In the genomic region with DNA sequence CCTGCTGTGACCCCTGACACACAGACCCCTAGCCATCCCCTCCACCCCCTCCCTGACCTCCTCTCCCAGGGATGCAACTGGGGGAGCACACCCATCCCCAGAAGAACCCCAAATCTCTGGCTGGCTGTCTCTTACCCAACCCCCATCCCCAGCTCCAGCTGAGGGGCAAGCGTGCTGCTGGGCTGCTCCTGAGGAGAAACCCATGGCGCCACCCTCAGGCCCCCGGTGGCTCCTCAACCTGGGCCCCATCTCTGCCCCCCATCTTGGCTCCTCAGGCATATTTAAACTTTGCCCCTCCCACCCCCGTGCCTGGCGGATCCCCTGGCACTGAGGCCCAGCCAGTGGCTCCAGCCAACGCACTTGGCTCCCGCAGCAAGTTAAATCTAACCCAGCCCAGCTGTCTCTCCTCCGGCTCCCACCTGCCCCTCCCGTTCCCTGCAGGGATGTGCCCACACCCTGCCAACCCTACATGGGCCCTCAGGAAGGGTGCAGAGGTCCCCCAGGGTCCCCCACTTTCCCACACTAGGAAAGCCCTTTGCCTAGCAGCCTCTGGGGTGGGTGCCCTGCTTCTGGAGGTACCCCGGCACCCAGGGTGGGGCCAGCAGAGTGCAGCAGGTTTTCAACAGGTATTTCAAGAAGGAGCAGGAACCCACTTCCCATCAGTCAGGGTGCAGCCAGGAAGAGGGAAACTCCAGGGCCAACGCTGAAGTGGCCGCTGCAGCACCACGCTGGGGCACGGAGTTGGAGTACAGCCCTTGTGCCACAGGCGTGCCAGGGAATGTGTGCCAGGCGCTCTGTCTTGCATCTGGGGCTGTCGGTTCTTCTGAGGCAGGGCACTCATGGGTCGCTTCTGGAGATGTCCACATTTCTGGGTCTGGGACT, we compare ENCODE assay signal across 16 cellular contexts. TPM values are rescaled to one million over a fixed set of nuclear protein-coding genes. Genes with fewer than 3 reads are reported as not detected.
"Had no signal": no experiment of that assay in that cellular context is flagged by ENCODE, and none has a peak within 500 bp of the region (broad histone marks: within the 10 kb centered on the region; RNA-seq: fewer than 3 reads in every experiment).

No MANE protein-coding gene starts in this region.

- DNase-seq: activated CD4-positive, alpha-beta T cell treated with anti-CD3 and anti-CD28 coated beads, Interleukin-2, amount 50 U/mL, for 48 hours; activated CD4-positive, CD25-positive, alpha-beta regulatory T cell treated with anti-CD3 and anti-CD28 coated beads, Interleukin-2, amount 50 U/mL, for 72 hours; activated gamma-delta T cell; activated naive CD8-positive, alpha-beta T cell treated with anti-CD3 and anti-CD28 coated beads, Interleukin-2, amount 10 ng/mL, durations not matched to agents 7 days and 5 days; activated T-cell treated with anti-CD3 and anti-CD28 coated beads, Interleukin-2, amount 50 U/mL, for 4 hours; retina; stimulated activated CD4-positive, alpha-beta T cell treated with anti-CD3 and anti-CD28 coated beads, Interleukin-1b, Interleukin-23, amount 100 ng/mL, for 48 hours; stimulated activated naive CD4-positive, alpha-beta T cell had no signal

- H3K27ac ChIP-seq: pancreas had no signal

- H3K9me3 ChIP-seq: pancreas had no signal

- H3K27me3 Mint-ChIP-seq: activated naive CD8-positive, alpha-beta T cell treated with anti-CD3 and anti-CD28 coated beads, Interleukin-2, amount 10 ng/mL, durations not matched to agents 7 days and 5 days; type B pancreatic cell had no signal

- ATAC-seq: activated T-cell treated with anti-CD3 and anti-CD28 coated beads, Interleukin-2, amount 50 U/mL, for 4 hours; pancreas had no signal

- H3K36me3 Mint-ChIP-seq: activated naive CD8-positive, alpha-beta T cell treated with anti-CD3 and anti-CD28 coated beads, Interleukin-2, amount 10 ng/mL, durations not matched to agents 7 days and 5 days; type B pancreatic cell had no signal

- H3K4me3 Mint-ChIP-seq: activated naive CD8-positive, alpha-beta T cell treated with anti-CD3 and anti-CD28 coated beads, Interleukin-2, amount 10 ng/mL, durations not matched to agents 7 days and 5 days; activated T-cell treated with anti-CD3 and anti-CD28 coated beads, Interleukin-2, amount 50 U/mL, for 4 hours; type B pancreatic cell had no signal

- H3K4me3 ChIP-seq: pancreas had no signal

- H3K27me3 ChIP-seq: pancreas had no signal

- H3K27ac Mint-ChIP-seq: activated naive CD8-positive, alpha-beta T cell treated with anti-CD3 and anti-CD28 coated beads, Interleukin-2, amount 10 ng/mL, durations not matched to agents 7 days and 5 days; type B pancreatic cell had no signal

- H3K9me3 Mint-ChIP-seq: activated naive CD8-positive, alpha-beta T cell treated with anti-CD3 and anti-CD28 coated beads, Interleukin-2, amount 10 ng/mL, durations not matched to agents 7 days and 5 days; activated T-cell treated with anti-CD3 and anti-CD28 coated beads, Interleukin-2, amount 50 U/mL, for 4 hours; type B pancreatic cell had no signal

- H3K36me3 ChIP-seq: pancreas had no signal

RNA-seq across cellular contexts. Expression of gene HRH3, which starts 12.9 kb away (rescaled TPM):
- total RNA-seq: activated naive CD8-positive, alpha-beta T cell treated with anti-CD3 and anti-CD28 coated beads, Interleukin-2, amount 10 ng/mL, durations not matched to agents 7 days and 5 days; activated T-cell treated with anti-CD3 and anti-CD28 coated beads, Interleukin-2, amount 50 U/mL, for 4 hours; bronchial epithelial cell; fibroblast of lung; liver; mesenteric fat pad; T-helper 2 cell treated with Interferon-gamma antibody and Interleukin-4, amounts not matched to agents 100 ng/mL and 5 ng/mL, for 36 hours had no signal
- polyA plus RNA-seq: fibroblast of lung, keratinocyte, liver had no signal
